In genomic region chr19:37654118-37654517, GRCh38 we compare ENCODE assay signal across 8 cellular contexts. TPM values are rescaled to one million over a fixed set of nuclear protein-coding genes. Genes with fewer than 3 reads are reported as not detected.
DNase-seq lines count a peak whose midpoint lies in the region; ATAC-seq and TF ChIP-seq lines count a peak whose summit lies in the region.

No MANE protein-coding gene starts in this region.

- H3K27me3 ChIP-seq in heart right ventricle: no peaks in the 10 kb centered on the region
- no peaks in the 10 kb centered on the region for H3K27me3 ChIP-seq in adipocyte (replicated peaks; ENCODE audit: control insufficient read depth, insufficient read depth, low read length)
- no peaks in the 10 kb centered on the region for H3K27me3 ChIP-seq in right lobe of liver
- H3K27me3 ChIP-seq in vagina: no peaks in the 10 kb centered on the region

- H3K4me1 ChIP-seq in heart right ventricle (peaks cover 0 to 31% (median 24%) of the 10 kb centered on the region in 9 donors), adipocyte (ENCODE audit: control insufficient read depth, insufficient read depth, low read length) (peaks cover 20% of the 10 kb centered on the region), right lobe of liver (peaks cover 0 to 18% (median 4%) of the 10 kb centered on the region in 4 donors), vagina (peaks cover 27% of the 10 kb centered on the region)

- H3K27ac ChIP-seq in heart right ventricle: peak overlapping the region in 8 of 10 donors; percentile 87 to 93 (median 92)
- peak overlapping the region in 1 of 3 donors; percentile 83 for H3K27ac ChIP-seq in right lobe of liver
- H3K27ac ChIP-seq in vagina: peak overlapping the region; percentile 87

- TF ChIP-seq CTCF in heart right ventricle (IDR thresholded peaks at IDR 0.05): no peak
- TF ChIP-seq CTCF in right lobe of liver (IDR thresholded peaks at IDR 0.05): no peak
- TF ChIP-seq CTCF in vagina (IDR thresholded peaks at IDR 0.05): no peak

- intact Hi-C loops in heart right ventricle (cut with DNase I): loop anchor here in 1 of 10 donors (2.0 kb wide), 1 partner anchor 187 kb away; the partner anchor contains the start of gene ZNF569
- intact Hi-C loops in Right ventricle myocardium inferior (cut with DNase I): loop anchor here (2.0 to 10.0 kb wide), 2 partner anchors 59 to 61 kb away; partner anchors contain the start of genes ZNF540, ZNF571 and ZNF607
- intact Hi-C loops in right lobe of liver (cut with DNase I): no loop called here
- intact Hi-C loops in vagina (cut with DNase I): no loop called here

- ATAC-seq in heart right ventricle (no peak), Right ventricle myocardium inferior (no peak), right lobe of liver (no peak)

- H3K36me3 ChIP-seq in heart right ventricle (peaks cover 0 to 22% (median 0%) of the 10 kb centered on the region in 9 donors), adipocyte (ENCODE audit: control insufficient read depth, insufficient read depth, low read length, severe bottlenecking) (peaks cover 4% of the 10 kb centered on the region), right lobe of liver (peaks cover 0 to 4% (median 0%) of the 10 kb centered on the region in 4 donors), vagina (no peaks in the 10 kb centered on the region)

- WGBS in heart right ventricle, 2 donors: 3 to 6% methylated on average over 5 of the region's 5 CpGs
- 6% methylated on average over 5 of the region's 5 CpGs for WGBS in right lobe of liver (ENCODE audit: insufficient coverage, low coverage, low lambda C conversion rate, missing lambda C conversion rate)

- TF ChIP-seq POLR2A in right lobe of liver (IDR thresholded peaks at IDR 0.05) (no peak), vagina (IDR thresholded peaks at IDR 0.05) (no peak)

- H3K4me3 ChIP-seq in heart right ventricle (peak overlapping the region; percentile 63 to 90 (median 80)), adipocyte (ENCODE audit: low read length) (peak overlapping the region; percentile 98), right lobe of liver (peak overlapping the region; percentile 67 to 82 (median 79)), vagina (peak overlapping the region; percentile 56 to 79)

- H3K9me3 ChIP-seq in heart right ventricle (peaks cover 0 to 43% (median 0%) of the 10 kb centered on the region in 11 donors), adipocyte (ENCODE audit: control insufficient read depth, low read length) (peaks cover 10% of the 10 kb centered on the region), right lobe of liver (peaks cover 0 to 8% (median 0%) of the 10 kb centered on the region in 4 donors), vagina (no peaks in the 10 kb centered on the region)

- no peak for DNase-seq in heart right ventricle
- no peak for DNase-seq in Right ventricle myocardium inferior (ENCODE audit: missing footprints)
- DNase-seq in adipocyte (ENCODE audit: low read depth): peak; percentile 27
- no peak for DNase-seq in right lobe of liver
- no peak for DNase-seq in vagina (ENCODE audit: extremely low spot score in 2 of 2)
- no peak for DNase-seq in activated CD4-positive, CD25-positive, alpha-beta regulatory T cell treated with anti-CD3 and anti-CD28 coated beads, Interleukin-2, amount 50 U/mL, for 72 hours
- DNase-seq in SK-N-DZ (ENCODE audit: low spot score): no peak
- DNase-seq in activated CD4-positive, alpha-beta T cell treated with anti-CD3 and anti-CD28 coated beads, Interleukin-2, amount 50 U/mL, for 48 hours: no peak

- H3K9ac ChIP-seq in adipocyte (ENCODE audit: low read length): peak overlapping the region; percentile 96

RNA-seq across cellular contexts. Expression of gene ZFP30, which starts 1.1 kb away (rescaled TPM):
- total RNA-seq in heart right ventricle (10 to 100 TPM in 1 of 10 donors, 1 to 10 TPM in 9; 6.6 to 12.1 (median 7.9) TPM), Right ventricle myocardium inferior (6.9 TPM), right lobe of liver (1 to 10 TPM; 2.9 to 5.0 (median 4.0) TPM), vagina (17.2 TPM)
- 1 to 10 TPM; 1.5 to 4.2 TPM for polyA plus RNA-seq in heart right ventricle
- polyA plus RNA-seq in SK-N-DZ (2014; cell fraction: cytosol; rRNA removed): 20.6 and 31.6 TPM in 2 replicates
- polyA plus RNA-seq in SK-N-DZ (2014; cell fraction: nucleus; rRNA removed): 23.0 and 28.1 TPM in 2 replicates

RNA-seq across cellular contexts. Expression of gene ZNF540, which starts 59.4 kb away (rescaled TPM):
- 1 to 10 TPM; 3.1 to 7.2 (median 5.0) TPM for total RNA-seq in heart right ventricle
- polyA plus RNA-seq in heart right ventricle: 1 to 10 TPM; 2.6 to 7.7 TPM
- total RNA-seq in Right ventricle myocardium inferior: 6.8 TPM
- 1 to 10 TPM in 4 of 6 experiments, under 1 TPM in 2; 0.37 to 2.1 (median 1.1) TPM for total RNA-seq in right lobe of liver
- 6.4 TPM for total RNA-seq in vagina
- polyA plus RNA-seq in SK-N-DZ (2014; cell fraction: cytosol; rRNA removed): 3.4 and 3.7 TPM in 2 replicates
- 9.4 and 15.4 TPM in 2 replicates for polyA plus RNA-seq in SK-N-DZ (2014; cell fraction: nucleus; rRNA removed)

RNA-seq across cellular contexts. Expression of gene ZNF571, which starts 59.5 kb away (rescaled TPM):
- total RNA-seq in heart right ventricle (1 to 10 TPM; 2.1 to 5.1 (median 3.5) TPM), Right ventricle myocardium inferior (3.8 TPM), right lobe of liver (1 to 10 TPM; 1.2 to 3.0 (median 1.7) TPM), vagina (2.9 TPM)
- polyA plus RNA-seq in heart right ventricle: 1 to 10 TPM; 1.2 to 3.3 TPM
- polyA plus RNA-seq in SK-N-DZ (2014; cell fraction: cytosol; rRNA removed): 3.7 and 6.6 TPM in 2 replicates
- 4.0 and 7.5 TPM in 2 replicates for polyA plus RNA-seq in SK-N-DZ (2014; cell fraction: nucleus; rRNA removed)
